ENCODE assay signal across 11 cellular contexts in the genomic region with DNA sequence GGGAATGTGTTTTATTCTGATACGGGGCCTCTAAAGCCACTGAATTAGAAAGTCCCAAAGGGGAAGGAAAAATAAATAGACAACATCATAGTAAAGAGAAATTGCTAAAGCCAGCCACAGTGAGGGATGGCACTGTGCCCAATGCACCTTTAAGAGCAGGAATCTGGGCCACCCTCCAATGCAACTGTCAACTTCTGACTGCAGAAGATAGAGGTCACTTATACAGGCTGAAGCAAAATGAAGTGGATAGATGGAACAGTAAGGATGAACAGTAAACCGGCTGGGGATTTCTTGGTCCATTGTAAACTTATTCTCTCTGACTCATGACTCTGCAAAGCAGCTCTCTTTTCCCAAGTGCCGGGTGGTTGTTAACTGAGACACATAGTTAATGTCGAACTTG. TPM values are rescaled to one million over a fixed set of nuclear protein-coding genes. Genes with fewer than 3 reads are reported as not detected.
DNase-seq lines count a peak whose midpoint lies in the region; ATAC-seq and TF ChIP-seq lines count a peak whose summit lies in the region.
"Had no signal": no experiment of that assay in that cellular context is flagged by ENCODE, and none has a peak within 500 bp of the region (broad histone marks: within the 10 kb centered on the region; RNA-seq: fewer than 3 reads in every experiment).

No MANE protein-coding gene starts in this region.

- peak overlapping the region; percentile 47 for H3K27ac Mint-ChIP-seq in stimulated activated naive B cell treated with anti-CD40 and anti-IgM and Interleukin-4, amounts not matched to agents 10 μg/mL and 1 μg/mL and 100 μg/mL, for 72 hours
- no peak overlapping the region for H3K27ac Mint-ChIP-seq in activated naive CD4-positive, alpha-beta T cell treated with anti-CD3 and anti-CD28 coated beads, Interleukin-2, amount 50 U/mL, for 72 hours
- H3K27ac Mint-ChIP-seq: WTC11 had no signal

- H4K20me1 ChIP-seq in smooth muscle cell (ENCODE audit: low read depth): peaks cover 58% of the 10 kb centered on the region

- no peaks in the 10 kb centered on the region for H3K79me2 ChIP-seq in smooth muscle cell (ENCODE audit: low read depth)

- H3K4me3 ChIP-seq in fibroblast of the aortic adventitia (ENCODE audit: low read depth, low read length) (no peak overlapping the region), smooth muscle cell (no peak overlapping the region)

- DNase-seq in NCI-H2196 (lab: John Stamatoyannopoulos, UW; ENCODE audit: unreplicated experiment) (peak; percentile 7), NCI-H2196 treated with DMSO at 0.1 percent for 48 hours (lab: John Stamatoyannopoulos, UW; ENCODE audit: unreplicated experiment) (no peak), RPMI7951 (ENCODE audit: low read depth) (peak; percentile 14), fibroblast of the aortic adventitia (ENCODE audit: low read depth) (peak; percentile 43), smooth muscle cell (lab: John Stamatoyannopoulos, UW; ENCODE audit: unreplicated experiment) (no peak)
- no peak for DNase-seq in stimulated activated naive B cell treated with anti-CD40 and anti-IgM and Interleukin-4, amounts not matched to agents 10 μg/mL and 1 μg/mL and 100 μg/mL, for 72 hours
- no peak for DNase-seq in effector CD4-positive, alpha-beta T cell
- DNase-seq in activated naive CD4-positive, alpha-beta T cell treated with anti-CD3 and anti-CD28 coated beads, Interleukin-2, amount 50 U/mL, for 72 hours (ENCODE audit: low spot score in 2 of 2): no peak

- no peak overlapping the region for H3K9ac ChIP-seq in smooth muscle cell (ENCODE audit: low read depth)

- H3K27ac ChIP-seq in smooth muscle cell (ENCODE audit: low read depth): no peak overlapping the region
- H3K27ac ChIP-seq: neutrophil had no signal

- H3F3A ChIP-seq in smooth muscle cell (ENCODE audit: low read depth): no peaks in the 10 kb centered on the region

- H3K4me1 Mint-ChIP-seq in stimulated activated naive B cell treated with anti-CD40 and anti-IgM and Interleukin-4, amounts not matched to agents 10 μg/mL and 1 μg/mL and 100 μg/mL, for 72 hours: peaks cover 44 to 77% of the 10 kb centered on the region in 2 donors

- H3K27me3 Mint-ChIP-seq in stimulated activated naive B cell treated with anti-CD40 and anti-IgM and Interleukin-4, amounts not matched to agents 10 μg/mL and 1 μg/mL and 100 μg/mL, for 72 hours: no peaks in the 10 kb centered on the region
- H3K27me3 Mint-ChIP-seq: IgD-negative memory B cell had no signal

- no peak overlapping the region for H2AFZ ChIP-seq in smooth muscle cell (ENCODE audit: low read depth)

- no peaks in the 10 kb centered on the region for H3K36me3 ChIP-seq in smooth muscle cell (ENCODE audit: low read depth)

- no peaks in the 10 kb centered on the region for H3K9me3 ChIP-seq in smooth muscle cell (replicated peaks; ENCODE audit: low read depth)
- H3K9me3 ChIP-seq: neutrophil had no signal

- no peaks in the 10 kb centered on the region for H3K27me3 ChIP-seq in smooth muscle cell (ENCODE audit: low read depth)
- H3K27me3 ChIP-seq: neutrophil had no signal

- H3K4me1 ChIP-seq in smooth muscle cell (ENCODE audit: low read depth): peaks cover 39% of the 10 kb centered on the region

- H3K36me3 Mint-ChIP-seq in stimulated activated naive B cell treated with anti-CD40 and anti-IgM and Interleukin-4, amounts not matched to agents 10 μg/mL and 1 μg/mL and 100 μg/mL, for 72 hours: peaks cover 3 to 17% of the 10 kb centered on the region in 2 donors
- no peaks in the 10 kb centered on the region for H3K36me3 Mint-ChIP-seq in activated naive CD4-positive, alpha-beta T cell treated with anti-CD3 and anti-CD28 coated beads, Interleukin-2, amount 50 U/mL, for 72 hours
- H3K36me3 Mint-ChIP-seq: WTC11 had no signal

- no peak overlapping the region for H3K4me2 ChIP-seq in smooth muscle cell

- no peak overlapping the region for H3K4me3 Mint-ChIP-seq in stimulated activated naive B cell treated with anti-CD40 and anti-IgM and Interleukin-4, amounts not matched to agents 10 μg/mL and 1 μg/mL and 100 μg/mL, for 72 hours
- H3K4me3 Mint-ChIP-seq: WTC11 had no signal

- WGBS in smooth muscle cell (ENCODE audit: low lambda C conversion rate): 37% methylated on average over 4 of the region's 4 CpGs

- peaks cover 0 to 1% of the 10 kb centered on the region in 2 donors for H3K9me3 Mint-ChIP-seq in stimulated activated naive B cell treated with anti-CD40 and anti-IgM and Interleukin-4, amounts not matched to agents 10 μg/mL and 1 μg/mL and 100 μg/mL, for 72 hours
- H3K9me3 Mint-ChIP-seq in activated naive CD4-positive, alpha-beta T cell treated with anti-CD3 and anti-CD28 coated beads, Interleukin-2, amount 50 U/mL, for 72 hours: no peaks in the 10 kb centered on the region
- H3K9me3 Mint-ChIP-seq: IgD-negative memory B cell, WTC11 had no signal

- no peak for ATAC-seq in stimulated activated naive B cell treated with anti-CD40 and anti-IgM and Interleukin-4, amounts not matched to agents 10 μg/mL and 1 μg/mL and 100 μg/mL, for 72 hours (replicated peaks)
- ATAC-seq in activated naive CD4-positive, alpha-beta T cell treated with anti-CD3 and anti-CD28 coated beads, Interleukin-2, amount 50 U/mL, for 72 hours: no peak
- ATAC-seq: WTC11 had no signal

- TF ChIP-seq CTCF in fibroblast of the aortic adventitia (IDR thresholded peaks at IDR 0.05; ENCODE audit: insufficient read depth, low read length) (no peak), smooth muscle cell (IDR thresholded peaks at IDR 0.05; ENCODE audit: borderline replicate concordance, insufficient read depth, poor library complexity, severe bottlenecking) (no peak)

RNA-seq across cellular contexts. Expression of gene KCNIP2, which starts 54.0 kb away (rescaled TPM):
- 0.12 and 0.59 TPM in 2 replicates for total RNA-seq in RPMI7951 (2014; rRNA removed; shearing (Covaris generic))
- total RNA-seq in fibroblast of the aortic adventitia (ENCODE audit: low replicate concordance) (0.82 and 1.2 TPM in 2 replicates), smooth muscle cell (1.3 and 3.9 TPM in 2 replicates)
- 0.70 and 0.87 TPM in 2 replicates for polyA plus RNA-seq in smooth muscle cell
- 1 to 10 TPM; 4.2 to 6.3 TPM for total RNA-seq in activated naive CD4-positive, alpha-beta T cell treated with anti-CD3 and anti-CD28 coated beads, Interleukin-2, amount 50 U/mL, for 72 hours

Comparison
In these comparisons a context has a peak if more than half of its experiments do, and no peak if none do; other contexts are left out.
1. DNase-seq: peak in NCI-H2196 (single experiment), RPMI7951 (single experiment) and fibroblast of the aortic adventitia (single experiment); none in NCI-H2196 treated with DMSO at 0.1 percent for 48 hours (single experiment), stimulated activated naive B cell treated with anti-CD40 and anti-IgM and Interleukin-4, amounts not matched to agents 10 μg/mL and 1 μg/mL and 100 μg/mL, for 72 hours (single experiment), effector CD4-positive, alpha-beta T cell (single experiment), smooth muscle cell (single experiment) and activated naive CD4-positive, alpha-beta T cell treated with anti-CD3 and anti-CD28 coated beads, Interleukin-2, amount 50 U/mL, for 72 hours (0 of 2).